In the genomic region with DNA sequence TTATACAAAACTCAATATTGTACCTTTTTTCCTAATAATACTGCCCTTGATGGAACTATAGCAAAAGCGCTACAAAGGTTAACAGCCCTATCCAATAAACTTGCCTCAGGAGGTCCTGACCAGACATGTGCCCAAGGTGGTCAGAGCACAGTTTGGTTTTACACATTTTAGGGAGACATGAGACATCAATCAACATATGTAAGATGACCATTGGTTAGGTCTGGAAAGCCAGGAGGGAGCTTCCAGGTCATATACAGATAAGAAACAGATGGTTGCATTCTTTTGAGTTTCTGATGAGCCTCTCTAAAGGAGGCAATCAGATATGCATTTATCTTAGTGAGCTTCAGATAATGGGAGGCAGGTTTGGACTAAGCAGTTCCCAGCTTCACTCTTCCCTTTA, we compare ENCODE assay signal across 34 cellular contexts.
"Had no signal": no experiment of that assay in that cellular context is flagged by ENCODE, and none has a peak within 500 bp of the region (broad histone marks: within the 10 kb centered on the region; RNA-seq: fewer than 3 reads in every experiment).

No MANE protein-coding gene starts in this region.

- H3K4me3 Mint-ChIP-seq: activated CD4-positive, alpha-beta memory T cell treated with anti-CD3 and anti-CD28 coated beads for 36 hours; activated CD4-positive, alpha-beta T cell treated with anti-CD3 and anti-CD28 coated beads for 36 hours; activated CD4-positive, alpha-beta T cell treated with anti-CD3 and anti-CD28 coated beads, Interleukin-2, amount 10 ng/mL, durations not matched to agents 24 days and 14 days; activated CD8-positive, alpha-beta memory T cell treated with anti-CD3 and anti-CD28 coated beads, Interleukin-2, amount 10 ng/mL, durations not matched to agents 7 days and 5 days; activated CD8-positive, alpha-beta T cell treated with anti-CD3 and anti-CD28 coated beads, Interleukin-2, amount 10 ng/mL, durations not matched to agents 7 days and 5 days; activated naive CD4-positive, alpha-beta T cell treated with anti-CD3 and anti-CD28 coated beads for 36 hours; activated naive CD4-positive, alpha-beta T cell treated with anti-CD3 and anti-CD28 coated beads, Interleukin-2, amount 50 U/mL, for 24 hours; activated naive CD8-positive, alpha-beta T cell treated with anti-CD3 and anti-CD28 coated beads for 36 hours; activated naive CD8-positive, alpha-beta T cell treated with anti-CD3 and anti-CD28 coated beads, Interleukin-2, amount 50 U/mL, for 24 hours; activated T-helper 1 cell treated with anti-CD3 and anti-CD28 coated beads, Interleukin-12 subunit alpha, Interleukin-12 subunit beta, Interleukin-2, Interleukin-4 antibody, amounts not matched to agents 30 ng/mL and 10 ng/mL and 1 ng/mL, durations not matched to agents 14 hours and 24 hours and 36 hours; effector memory CD8-positive, alpha-beta T cell had no signal

- H3K27me3 Mint-ChIP-seq: activated CD4-positive, alpha-beta memory T cell treated with anti-CD3 and anti-CD28 coated beads for 36 hours; activated CD4-positive, alpha-beta T cell treated with anti-CD3 and anti-CD28 coated beads for 36 hours; activated CD4-positive, alpha-beta T cell treated with anti-CD3 and anti-CD28 coated beads, Interleukin-2, amount 10 ng/mL, durations not matched to agents 24 days and 14 days; activated CD8-positive, alpha-beta memory T cell treated with anti-CD3 and anti-CD28 coated beads, Interleukin-2, amount 10 ng/mL, durations not matched to agents 7 days and 5 days; activated naive CD4-positive, alpha-beta T cell treated with anti-CD3 and anti-CD28 coated beads, Interleukin-2, amount 50 U/mL, for 24 hours; activated naive CD8-positive, alpha-beta T cell treated with anti-CD3 and anti-CD28 coated beads for 36 hours; activated naive CD8-positive, alpha-beta T cell treated with anti-CD3 and anti-CD28 coated beads, Interleukin-2, amount 50 U/mL, for 24 hours had no signal

- H3K4me1 ChIP-seq: adrenal gland, body of pancreas, heart right ventricle had no signal

- H3K9me3 Mint-ChIP-seq: activated naive CD4-positive, alpha-beta T cell treated with anti-CD3 and anti-CD28 coated beads, Interleukin-2, amount 50 U/mL, for 24 hours had no signal

- H3K4me1 Mint-ChIP-seq: activated naive CD4-positive, alpha-beta T cell treated with anti-CD3 and anti-CD28 coated beads, Interleukin-2, amount 50 U/mL, for 24 hours had no signal

- H3K27ac ChIP-seq: adrenal gland, body of pancreas, epithelial cell of prostate, gastroesophageal sphincter, heart right ventricle had no signal

- H3K4me3 ChIP-seq: adrenal gland, body of pancreas, esophagus squamous epithelium, gastroesophageal sphincter, heart right ventricle had no signal

- H3K9me3 ChIP-seq: body of pancreas, esophagus squamous epithelium had no signal

- ATAC-seq: activated CD4-positive, alpha-beta T cell treated with anti-CD3 and anti-CD28 coated beads for 36 hours; activated CD8-positive, alpha-beta memory T cell treated with anti-CD3 and anti-CD28 coated beads, Interleukin-2, amount 10 ng/mL, durations not matched to agents 7 days and 5 days; activated CD8-positive, alpha-beta T cell treated with anti-CD3 and anti-CD28 coated beads, Interleukin-2, amount 10 ng/mL, durations not matched to agents 7 days and 5 days; activated naive CD8-positive, alpha-beta T cell treated with anti-CD3 and anti-CD28 coated beads, Interleukin-2, amount 50 U/mL, for 24 hours; body of pancreas; effector memory CD8-positive, alpha-beta T cell; gastroesophageal sphincter; heart right ventricle had no signal

- H3K27me3 ChIP-seq: adrenal gland, body of pancreas, esophagus squamous epithelium, gastroesophageal sphincter had no signal

- FAIRE-seq: colon, endothelial cell of umbilical vein had no signal

- H3K36me3 Mint-ChIP-seq: activated CD4-positive, alpha-beta memory T cell treated with anti-CD3 and anti-CD28 coated beads for 36 hours; activated CD8-positive, alpha-beta memory T cell treated with anti-CD3 and anti-CD28 coated beads, Interleukin-2, amount 10 ng/mL, durations not matched to agents 7 days and 5 days; activated naive CD4-positive, alpha-beta T cell treated with anti-CD3 and anti-CD28 coated beads, Interleukin-2, amount 50 U/mL, for 24 hours; activated naive CD8-positive, alpha-beta T cell treated with anti-CD3 and anti-CD28 coated beads for 36 hours had no signal

- H3K36me3 ChIP-seq: adrenal gland, esophagus squamous epithelium, gastroesophageal sphincter, heart right ventricle had no signal

- H3K27ac Mint-ChIP-seq: activated CD4-positive, alpha-beta memory T cell treated with anti-CD3 and anti-CD28 coated beads for 36 hours; activated CD4-positive, alpha-beta T cell treated with anti-CD3 and anti-CD28 coated beads for 36 hours; activated CD4-positive, alpha-beta T cell treated with anti-CD3 and anti-CD28 coated beads, Interleukin-2, amount 10 ng/mL, durations not matched to agents 24 days and 14 days; activated CD8-positive, alpha-beta memory T cell treated with anti-CD3 and anti-CD28 coated beads, Interleukin-2, amount 10 ng/mL, durations not matched to agents 7 days and 5 days; activated CD8-positive, alpha-beta T cell treated with anti-CD3 and anti-CD28 coated beads, Interleukin-2, amount 10 ng/mL, durations not matched to agents 7 days and 5 days; activated naive CD4-positive, alpha-beta T cell treated with anti-CD3 and anti-CD28 coated beads for 36 hours; activated naive CD4-positive, alpha-beta T cell treated with anti-CD3 and anti-CD28 coated beads, Interleukin-2, amount 50 U/mL, for 24 hours; activated naive CD8-positive, alpha-beta T cell treated with anti-CD3 and anti-CD28 coated beads for 36 hours; activated naive CD8-positive, alpha-beta T cell treated with anti-CD3 and anti-CD28 coated beads, Interleukin-2, amount 50 U/mL, for 24 hours; activated T-helper 1 cell treated with anti-CD3 and anti-CD28 coated beads, Interleukin-12 subunit alpha, Interleukin-12 subunit beta, Interleukin-2, Interleukin-4 antibody, amounts not matched to agents 30 ng/mL and 10 ng/mL and 1 ng/mL, durations not matched to agents 14 hours and 24 hours and 36 hours; activated T-helper 2 cell treated with anti-CD3 and anti-CD28 coated beads, Interferon-gamma antibody, Interleukin-2, Interleukin-4, amounts not matched to agents 10 μg/mL and 5 μg/mL and 100 μg/mL, durations not matched to agents 14 hours and 24 hours and 36 hours; effector memory CD8-positive, alpha-beta T cell had no signal

- DNase-seq: activated CD4-positive, alpha-beta memory T cell treated with anti-CD3 and anti-CD28 coated beads for 36 hours; activated CD4-positive, alpha-beta T cell treated with anti-CD3 and anti-CD28 coated beads for 36 hours; activated CD4-positive, alpha-beta T cell treated with anti-CD3 and anti-CD28 coated beads, Interleukin-2, amount 10 ng/mL, durations not matched to agents 24 days and 14 days; activated CD4-positive, CD25-positive, alpha-beta regulatory T cell; activated CD4-positive, CD25-positive, alpha-beta regulatory T cell treated with anti-CD3 and anti-CD28 coated beads, Interleukin-2, amount 50 U/mL, for 72 hours; activated CD8-positive, alpha-beta memory T cell treated with anti-CD3 and anti-CD28 coated beads, Interleukin-2, amount 10 ng/mL, durations not matched to agents 7 days and 5 days; activated CD8-positive, alpha-beta memory T cell treated with anti-CD3 and anti-CD28 coated beads, Interleukin-2, amount 50 U/mL, for 4 hours; activated CD8-positive, alpha-beta T cell treated with anti-CD3 and anti-CD28 coated beads, Interleukin-2, amount 10 ng/mL, durations not matched to agents 7 days and 5 days; activated effector memory CD4-positive, alpha-beta T cell treated with anti-CD3 and anti-CD28 coated beads, Interleukin-2, amount 50 U/mL, for 16 hours; activated naive CD4-positive, alpha-beta T cell treated with anti-CD3 and anti-CD28 coated beads for 36 hours; activated naive CD8-positive, alpha-beta T cell treated with anti-CD3 and anti-CD28 coated beads for 36 hours; activated naive CD8-positive, alpha-beta T cell treated with anti-CD3 and anti-CD28 coated beads, Interleukin-2, amount 50 U/mL, for 24 hours; activated T-cell treated with anti-CD3 and anti-CD28 coated beads, Interleukin-2, amount 50 U/mL, for 1 hour; activated T-cell treated with anti-CD3 and anti-CD28 coated beads, Interleukin-2, amount 50 U/mL, for 48 hours; adrenal gland; amygdala; aorta; body of pancreas; caudate nucleus; cortex of kidney; dermis blood vessel endothelial cell; effector CD4-positive, alpha-beta T cell; effector memory CD8-positive, alpha-beta T cell; esophagus squamous epithelium; foreskin melanocyte; heart right ventricle; T-helper 2 cell had no signal
